1 cellular context compared by ENCODE assay signal in the genomic region with DNA sequence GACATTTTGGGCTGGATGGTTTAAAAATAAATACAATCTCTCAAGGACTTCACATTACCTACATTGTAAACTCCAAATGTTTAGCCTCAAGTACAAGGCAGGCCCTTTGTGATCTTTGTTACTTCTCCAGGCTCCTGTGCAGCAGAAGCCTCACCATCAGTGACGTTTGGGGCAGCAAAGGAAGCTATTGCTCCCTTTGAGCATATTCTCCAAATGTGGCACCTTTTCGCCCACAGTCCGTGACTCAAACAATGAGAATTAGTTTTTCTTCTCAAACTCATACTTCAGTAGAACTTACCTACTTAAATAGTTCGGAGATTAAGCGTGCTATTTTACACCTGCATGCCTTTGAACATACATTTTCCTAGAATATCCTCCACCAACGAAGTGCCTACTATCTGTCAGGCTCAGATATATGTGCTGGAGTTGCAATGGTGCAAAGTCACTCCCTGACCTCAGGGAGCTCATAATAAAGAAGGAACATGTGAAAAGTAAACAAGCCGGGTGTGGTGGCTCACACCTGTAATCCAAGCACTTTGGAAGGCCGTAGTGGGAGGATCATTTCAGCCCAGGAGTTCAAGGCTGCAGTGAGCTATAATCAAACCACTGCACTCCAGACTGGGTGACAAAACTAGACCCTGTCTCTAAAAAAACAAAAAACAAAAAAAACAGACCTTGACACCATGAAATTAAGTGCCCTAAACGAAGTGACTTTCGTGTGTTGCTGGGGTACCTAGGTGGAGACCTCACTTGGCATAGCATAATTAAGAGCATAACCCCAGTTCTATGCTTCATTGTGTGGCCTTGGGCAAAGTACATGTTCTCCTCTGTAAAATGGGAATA.
TF ChIP-seq lines count a peak whose summit lies in the region.

No MANE protein-coding gene starts in this region.

TF ChIP-seq in H1, 55 proteins besides CTCF, POLR2A, EP300 and RAD21:
- TF ChIP-seq NRF1 (IDR thresholded peaks at IDR 0.05; ENCODE audit: low read depth, low read length) (no peak), YY1 (IDR thresholded peaks at IDR 0.05; ENCODE audit: low read depth, low read length) (no peak)
TF ChIP-seq in H1: peak in this region for 0.
